In the genomic region with DNA sequence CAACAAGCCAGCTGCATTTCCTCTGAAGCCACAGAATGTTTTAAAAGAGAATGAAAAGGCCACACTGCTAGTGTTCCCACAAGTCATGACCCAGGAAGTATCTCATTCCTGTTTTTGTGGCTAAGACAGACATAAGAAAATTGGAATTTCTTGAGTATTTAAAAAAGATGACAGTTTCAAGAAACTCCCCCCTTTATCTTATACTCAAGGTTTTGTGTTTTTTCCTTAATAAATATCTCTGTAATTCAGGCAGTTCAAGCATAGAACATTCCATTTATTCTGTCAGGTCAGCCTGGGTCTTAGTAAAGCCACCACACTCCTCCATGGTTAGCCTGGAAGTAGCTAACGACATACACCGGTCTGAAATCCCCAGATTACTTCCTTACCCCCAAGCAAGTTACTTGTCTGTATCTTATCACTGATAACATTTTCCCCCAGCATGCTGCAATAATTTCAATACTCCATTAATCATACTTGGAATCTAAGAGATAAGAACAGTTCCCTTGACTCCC, we compare ENCODE assay signal across 15 cellular contexts.
A peak's percentile ranks its signal among the peaks of the same experiment; 100 is the strongest.
DNase-seq lines count a peak whose midpoint lies in the region; ATAC-seq and TF ChIP-seq lines count a peak whose summit lies in the region.
"Had no signal": no experiment of that assay in that cellular context is flagged by ENCODE, and none has a peak within 500 bp of the region (broad histone marks: within the 10 kb centered on the region; RNA-seq: fewer than 3 reads in every experiment).

No MANE protein-coding gene starts in this region.

- H3K27ac ChIP-seq in thyroid gland, result peak overlapping the region in 2 of 3 donors; percentile 19 to 31
- H3K27ac ChIP-seq: BLaER1 treated with 17β-estradiol and CSF1 and Interleukin-3, amounts not matched to agents 10 nM and 100 nM; cardiac muscle cell; neutrophil had no signal

- WGBS in thyroid gland, 2 donors, result 59 to 64% methylated on average over 2 of the region's 2 CpGs

- H3K36me3 Mint-ChIP-seq in HFFc6 (ENCODE audit: low read depth), result peaks cover 5% of the 10 kb centered on the region
- peaks cover 11% of the 10 kb centered on the region for H3K36me3 Mint-ChIP-seq in chondrocyte (ENCODE audit: low read depth)
- H3K36me3 Mint-ChIP-seq in mesothelial cell of epicardium, result no peaks in the 10 kb centered on the region
- H3K36me3 Mint-ChIP-seq in activated CD8-positive, alpha-beta T cell treated with anti-CD3 and anti-CD28 coated beads, Interleukin-2, amount 10 ng/mL, durations not matched to agents 7 days and 5 days (ENCODE audit: low read depth), result no peaks in the 10 kb centered on the region

- no peak for TF ChIP-seq CTCF in HFFc6 (IDR thresholded peaks at IDR 0.05)
- TF ChIP-seq CTCF in chondrocyte (IDR thresholded peaks at IDR 0.05), result no peak
- TF ChIP-seq CTCF in mesothelial cell of epicardium (IDR thresholded peaks at IDR 0.05; ENCODE audit: unreplicated experiment), result no peak
- TF ChIP-seq CTCF in thyroid gland (IDR thresholded peaks at IDR 0.05), result no peak

- intact Hi-C loops in thyroid gland (cut with DNase I), result loop anchor here (10.0 kb wide), 1 partner anchor 219 kb away; no protein-coding TSS in a partner anchor

- H3K36me3 ChIP-seq in thyroid gland, result no peaks in the 10 kb centered on the region
- H3K36me3 ChIP-seq: BLaER1 treated with 17β-estradiol and CSF1 and Interleukin-3, amounts not matched to agents 10 nM and 100 nM; cardiac muscle cell; neutrophil had no signal

- TF ChIP-seq POLR2A in thyroid gland (IDR thresholded peaks at IDR 0.05), result no peak

- peak overlapping the region; percentile 34 for H3K27ac Mint-ChIP-seq in HFFc6
- H3K27ac Mint-ChIP-seq in chondrocyte (ENCODE audit: unreplicated experiment), result peak overlapping the region; percentile 68
- H3K27ac Mint-ChIP-seq in mesothelial cell of epicardium, result peak overlapping the region; percentile 86
- H3K27ac Mint-ChIP-seq in activated CD8-positive, alpha-beta T cell treated with anti-CD3 and anti-CD28 coated beads, Interleukin-2, amount 10 ng/mL, durations not matched to agents 7 days and 5 days, result no peak overlapping the region

- H3K4me1 Mint-ChIP-seq in HFFc6 (ENCODE audit: low read depth) (peaks cover 53% of the 10 kb centered on the region), chondrocyte (ENCODE audit: low read depth) (peaks cover 74% of the 10 kb centered on the region), mesothelial cell of epicardium (peaks cover 28% of the 10 kb centered on the region)
- H3K4me1 Mint-ChIP-seq in activated CD8-positive, alpha-beta T cell treated with anti-CD3 and anti-CD28 coated beads, Interleukin-2, amount 10 ng/mL, durations not matched to agents 7 days and 5 days (ENCODE audit: low read depth), result no peaks in the 10 kb centered on the region

- no peak overlapping the region for H3K4me3 ChIP-seq in thyroid gland (replicated peaks in 1 of 3)
- H3K4me3 ChIP-seq: BLaER1 treated with 17β-estradiol and CSF1 and Interleukin-3, amounts not matched to agents 10 nM and 100 nM; cardiac muscle cell; GM12878; lung had no signal

- no peaks in the 10 kb centered on the region for H3K27me3 ChIP-seq in thyroid gland
- H3K27me3 ChIP-seq: BLaER1 treated with 17β-estradiol and CSF1 and Interleukin-3, amounts not matched to agents 10 nM and 100 nM; cardiac muscle cell had no signal

- H3K27me3 Mint-ChIP-seq in HFFc6 (ENCODE audit: insufficient read depth) (peaks cover 5% of the 10 kb centered on the region; the same call in 1 of the 2 replicates), chondrocyte (ENCODE audit: low read depth) (no peaks in the 10 kb centered on the region), mesothelial cell of epicardium (ENCODE audit: low read depth) (no peaks in the 10 kb centered on the region)
- peaks cover 10% of the 10 kb centered on the region for H3K27me3 Mint-ChIP-seq in activated CD8-positive, alpha-beta T cell treated with anti-CD3 and anti-CD28 coated beads, Interleukin-2, amount 10 ng/mL, durations not matched to agents 7 days and 5 days (ENCODE audit: low read depth)

- DNase-seq in HFFc6 (peak; percentile 4), chondrocyte (ENCODE audit: low spot score) (no peak), mesothelial cell of epicardium (ENCODE audit: low spot score in 2 of 2, unreplicated experiment in 2 of 2) (no peak), thyroid gland (no peak), NCI-H524 treated with DMSO at 0.1 percent for 48 hours (lab: John Stamatoyannopoulos, UW) (no peak), dedifferentiated amniotic fluid mesenchymal stem cell (ENCODE audit: extremely low spot score) (no peak)
- no peak for DNase-seq in activated CD8-positive, alpha-beta T cell treated with anti-CD3 and anti-CD28 coated beads, Interleukin-2, amount 10 ng/mL, durations not matched to agents 7 days and 5 days
- DNase-seq: DMS79, NCI-H1092 had no signal

- ATAC-seq in GM21390 (IDR thresholded peaks at IDR 0.05; ENCODE audit: unreplicated experiment), result no peak
- no peak for ATAC-seq in activated CD8-positive, alpha-beta T cell treated with anti-CD3 and anti-CD28 coated beads, Interleukin-2, amount 10 ng/mL, durations not matched to agents 7 days and 5 days
- ATAC-seq: GM12878 had no signal

- no peaks in the 10 kb centered on the region for H3K9me3 Mint-ChIP-seq in HFFc6
- no peaks in the 10 kb centered on the region for H3K9me3 Mint-ChIP-seq in chondrocyte (ENCODE audit: low read depth)
- H3K9me3 Mint-ChIP-seq in mesothelial cell of epicardium, result no peaks in the 10 kb centered on the region
- no peaks in the 10 kb centered on the region for H3K9me3 Mint-ChIP-seq in activated CD8-positive, alpha-beta T cell treated with anti-CD3 and anti-CD28 coated beads, Interleukin-2, amount 10 ng/mL, durations not matched to agents 7 days and 5 days (ENCODE audit: insufficient read depth)

- no peaks in the 10 kb centered on the region for H3K9me3 ChIP-seq in thyroid gland
- H3K9me3 ChIP-seq: BLaER1 treated with 17β-estradiol and CSF1 and Interleukin-3, amounts not matched to agents 10 nM and 100 nM; neutrophil had no signal

- peaks cover 4 to 18% of the 10 kb centered on the region in 2 donors for H3K4me1 ChIP-seq in thyroid gland
- H3K4me1 ChIP-seq: BLaER1 treated with 17β-estradiol and CSF1 and Interleukin-3, amounts not matched to agents 10 nM and 100 nM had no signal

- H3K4me3 Mint-ChIP-seq in HFFc6, result no peak overlapping the region; the same call in none of the 2 replicates
- no peak overlapping the region for H3K4me3 Mint-ChIP-seq in chondrocyte (ENCODE audit: unreplicated experiment)
- no peak overlapping the region for H3K4me3 Mint-ChIP-seq in mesothelial cell of epicardium
- no peak overlapping the region for H3K4me3 Mint-ChIP-seq in activated CD8-positive, alpha-beta T cell treated with anti-CD3 and anti-CD28 coated beads, Interleukin-2, amount 10 ng/mL, durations not matched to agents 7 days and 5 days

- POLR2A ChIA-PET in activated CD8-positive, alpha-beta T cell treated with anti-CD3 and anti-CD28 coated beads, Interleukin-2, amount 10 ng/mL, durations not matched to agents 7 days and 5 days (lab: Charles Lee), result no interaction called here

- CTCF ChIA-PET in activated CD8-positive, alpha-beta T cell treated with anti-CD3 and anti-CD28 coated beads, Interleukin-2, amount 10 ng/mL, durations not matched to agents 7 days and 5 days (lab: Charles Lee), result interaction anchor here (0.6 kb wide), 1 partner anchor 547 kb away, joined by 3 read pairs; no protein-coding TSS in a partner anchor
